Comparison of ENCODE assay signal across 16 cellular contexts in the genomic region with DNA sequence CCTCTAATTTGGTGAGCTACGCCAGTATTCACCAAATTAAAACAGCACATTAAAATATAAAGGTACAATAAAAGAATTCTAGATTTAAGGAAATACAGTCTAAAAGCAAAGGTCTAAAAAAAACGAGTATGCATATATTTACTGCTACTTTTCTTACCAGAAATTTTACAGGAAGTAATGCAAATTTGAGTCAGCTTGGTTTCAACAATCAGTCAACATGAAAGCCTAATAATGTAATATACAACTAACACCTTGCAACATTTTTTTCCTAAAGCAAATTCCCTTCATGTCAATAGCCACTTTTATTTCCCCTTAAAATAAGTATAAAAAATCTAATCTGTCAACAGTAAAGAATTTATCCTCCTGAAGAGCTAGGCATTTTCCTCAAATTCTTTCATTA. TPM values are rescaled to one million over a fixed set of nuclear protein-coding genes. Genes with fewer than 3 reads are reported as not detected.
DNase-seq lines count a peak whose midpoint lies in the region; ATAC-seq and TF ChIP-seq lines count a peak whose summit lies in the region.
"Had no signal": no experiment of that assay in that cellular context is flagged by ENCODE, and none has a peak within 500 bp of the region (broad histone marks: within the 10 kb centered on the region; RNA-seq: fewer than 3 reads in every experiment).

No MANE protein-coding gene starts in this region.

- TF ChIP-seq CTCF in PC-3 (conservative IDR thresholded peaks at IDR 0.05; ENCODE audit: low read depth, low read length) (no peak), stomach (IDR thresholded peaks at IDR 0.05) (no peak), osteoblast (IDR thresholded peaks at IDR 0.05; ENCODE audit: extremely low read depth, low read depth, low read length) (no peak)

- POLR2A ChIA-PET in PC-3 (lab: Charles Lee; ENCODE audit: unreplicated experiment): interaction anchor here (0.6 to 1.0 kb wide), 2 partner anchors 9 to 116 kb away, joined by 3 read pairs; no protein-coding TSS in a partner anchor

- H3K9me3 Mint-ChIP-seq in activated T-cell treated with anti-CD3 and anti-CD28 coated beads, Interleukin-2, amount 50 U/mL, for 24 hours: no peaks in the 10 kb centered on the region
- H3K9me3 Mint-ChIP-seq in central memory CD8-positive, alpha-beta T cell: no peaks in the 10 kb centered on the region
- H3K9me3 Mint-ChIP-seq: H9, type B pancreatic cell had no signal

- 46 to 60% (median 51%) methylated on average over 2 of the region's 2 CpGs for WGBS in stomach, 5 donors
- 68 to 70% methylated on average over 2 of the region's 2 CpGs for WGBS in aorta, 2 donors

- no peaks in the 10 kb centered on the region for H3F3A ChIP-seq in PC-3 (ENCODE audit: low read length, unreplicated experiment)

- no peak for TF ChIP-seq EP300 in stomach (IDR thresholded peaks at IDR 0.05)

- H3K9me2 ChIP-seq in PC-3 (replicated peaks; ENCODE audit: low read length): no peaks in the 10 kb centered on the region

- H3K9ac ChIP-seq in PC-3 (ENCODE audit: low read length): no peak overlapping the region

- peaks cover 68% of the 10 kb centered on the region for H3K36me3 Mint-ChIP-seq in activated T-cell treated with anti-CD3 and anti-CD28 coated beads, Interleukin-2, amount 50 U/mL, for 24 hours (ENCODE audit: low read depth)
- H3K36me3 Mint-ChIP-seq in central memory CD8-positive, alpha-beta T cell (ENCODE audit: insufficient read depth): peaks cover 15% of the 10 kb centered on the region

- H3K4me1 Mint-ChIP-seq in activated T-cell treated with anti-CD3 and anti-CD28 coated beads, Interleukin-2, amount 50 U/mL, for 24 hours (ENCODE audit: low read depth): peaks cover 86% of the 10 kb centered on the region
- peaks cover 73% of the 10 kb centered on the region for H3K4me1 Mint-ChIP-seq in central memory CD8-positive, alpha-beta T cell

- H3K4me1 ChIP-seq in PC-3 (ENCODE audit: insufficient read depth, low read length) (peaks cover 26% of the 10 kb centered on the region), stomach (peaks cover 80 to 100% (median 90%) of the 10 kb centered on the region in 4 donors), aorta (ENCODE audit: control insufficient read depth in 1 of 2, insufficient read depth in 2 of 2, low read length in 2 of 2) (peaks cover 2 to 6% of the 10 kb centered on the region in 2 donors), osteoblast (ENCODE audit: insufficient read depth, low read length) (peaks cover 41% of the 10 kb centered on the region)

- no peak for TF ChIP-seq POLR2A in stomach (IDR thresholded peaks at IDR 0.05)

- peaks cover 100% of the 10 kb centered on the region for H3K79me2 ChIP-seq in PC-3 (ENCODE audit: low read length)
- H3K79me2 ChIP-seq in osteoblast (ENCODE audit: insufficient read depth, low read length): peaks cover 97% of the 10 kb centered on the region

- H3K4me2 ChIP-seq in PC-3 (ENCODE audit: low read length): peak overlapping the region; percentile 16
- no peak overlapping the region for H3K4me2 ChIP-seq in osteoblast (ENCODE audit: insufficient read depth, low read length)

- H3K27me3 Mint-ChIP-seq in activated T-cell treated with anti-CD3 and anti-CD28 coated beads, Interleukin-2, amount 50 U/mL, for 24 hours: no peaks in the 10 kb centered on the region
- H3K27me3 Mint-ChIP-seq in central memory CD8-positive, alpha-beta T cell: no peaks in the 10 kb centered on the region
- H3K27me3 Mint-ChIP-seq: type B pancreatic cell had no signal

- no peaks in the 10 kb centered on the region for H3K9me3 ChIP-seq in PC-3 (ENCODE audit: low read length)
- H3K9me3 ChIP-seq in stomach: no peaks in the 10 kb centered on the region
- H3K9me3 ChIP-seq in aorta (ENCODE audit: control insufficient read depth, low read length): no peaks in the 10 kb centered on the region
- no peaks in the 10 kb centered on the region for H3K9me3 ChIP-seq in osteoblast (ENCODE audit: low read depth, low read length)
- H3K9me3 ChIP-seq: colonic mucosa had no signal

- H3K27ac ChIP-seq in PC-3 (ENCODE audit: low read length) (no peak overlapping the region), stomach (peak overlapping the region in 4 of 5 donors; percentile 5 to 99 (median 54)), aorta (ENCODE audit: low read depth in 1 of 2, low read length in 2 of 2) (no peak overlapping the region), osteoblast (ENCODE audit: low read depth, low read length) (no peak overlapping the region)
- H3K27ac ChIP-seq: WERI-Rb-1 had no signal

- intact Hi-C loops in PC-3 (cut with micrococcal nuclease): no loop called here
- intact Hi-C loops in stomach (cut with DNase I; ENCODE audit: low total_unique reads): no loop called here
- intact Hi-C loops in aorta (cut with DNase I): loop anchor here (5.0 kb wide), 1 partner anchor 36 kb away; no protein-coding TSS in a partner anchor

- H3K4me3 Mint-ChIP-seq in activated T-cell treated with anti-CD3 and anti-CD28 coated beads, Interleukin-2, amount 50 U/mL, for 24 hours: peak overlapping the region; percentile 77
- peak overlapping the region; percentile 67 for H3K4me3 Mint-ChIP-seq in central memory CD8-positive, alpha-beta T cell
- H3K4me3 Mint-ChIP-seq: H9, type B pancreatic cell had no signal

- ATAC-seq in PC-3 (no peak), aorta (ENCODE audit: low FRiP score) (no peak), HG03378 (IDR thresholded peaks at IDR 0.05; ENCODE audit: unreplicated experiment) (no peak)
- ATAC-seq in central memory CD8-positive, alpha-beta T cell (replicated peaks; ENCODE audit: extremely low read depth, poor library complexity, severe bottlenecking): no peak

- no peak overlapping the region for H3K4me3 ChIP-seq in PC-3 (ENCODE audit: low read length)
- H3K4me3 ChIP-seq in stomach: no peak overlapping the region
- H3K4me3 ChIP-seq in aorta (ENCODE audit: low read length in 2 of 2): no peak overlapping the region
- H3K4me3 ChIP-seq in osteoblast (ENCODE audit: insufficient read depth, low read length): no peak overlapping the region
- H3K4me3 ChIP-seq: colonic mucosa had no signal

- BruUV-seq in PC-3 (replicated peaks; lab: Mats Ljungman, UMichigan): no TSS peak

- H3K27ac Mint-ChIP-seq in activated T-cell treated with anti-CD3 and anti-CD28 coated beads, Interleukin-2, amount 50 U/mL, for 24 hours: peak overlapping the region; percentile 85
- peak overlapping the region; percentile 97 for H3K27ac Mint-ChIP-seq in central memory CD8-positive, alpha-beta T cell (ENCODE audit: low read depth)

- H2AFZ ChIP-seq in PC-3 (ENCODE audit: low read length): no peak overlapping the region
- H2AFZ ChIP-seq in osteoblast (ENCODE audit: low read length): no peak overlapping the region

- H4K20me1 ChIP-seq in PC-3 (ENCODE audit: low read length): peaks cover 80% of the 10 kb centered on the region
- H4K20me1 ChIP-seq in osteoblast (ENCODE audit: insufficient read depth, low read length): peaks cover 79% of the 10 kb centered on the region

- CTCF ChIA-PET in PC-3 (lab: Charles Lee): interaction anchor here (0.7 kb wide), 1 partner anchor 9 kb away, joined by 3 read pairs; no protein-coding TSS in a partner anchor

- H3K27me3 ChIP-seq in PC-3 (ENCODE audit: low read length) (no peaks in the 10 kb centered on the region), stomach (no peaks in the 10 kb centered on the region), aorta (ENCODE audit: control insufficient read depth in 1 of 2, insufficient read depth in 2 of 2, low read length in 1 of 2) (no peaks in the 10 kb centered on the region), osteoblast (ENCODE audit: insufficient read depth, low read length) (no peaks in the 10 kb centered on the region)
- H3K27me3 ChIP-seq: colonic mucosa had no signal

- H3K36me3 ChIP-seq in PC-3 (ENCODE audit: low read depth, low read length) (peaks cover 8% of the 10 kb centered on the region; the same call in 1 of the 2 replicates), stomach (no peaks in the 10 kb centered on the region), aorta (ENCODE audit: control insufficient read depth in 1 of 2, insufficient read depth in 2 of 2, low read length in 1 of 2) (no peaks in the 10 kb centered on the region), osteoblast (ENCODE audit: insufficient read depth, low read length) (peaks cover 6% of the 10 kb centered on the region)
- H3K36me3 ChIP-seq: colonic mucosa had no signal

- no peak for DNase-seq in activated T-cell treated with anti-CD3 and anti-CD28 coated beads, Interleukin-2, amount 50 U/mL, for 24 hours
- DNase-seq in activated T-cell treated with anti-CD3 and anti-CD28 coated beads for 4 hours: no peak
- DNase-seq in PC-3: no peak
- no peak for DNase-seq in central memory CD8-positive, alpha-beta T cell (ENCODE audit: low spot score in 2 of 2)
- no peak for DNase-seq in stomach
- no peak for DNase-seq in aorta
- no peak for DNase-seq in osteoblast (ENCODE audit: insufficient read length, low spot score, missing footprints)
- DNase-seq: activated gamma-delta T cell, colonic mucosa, H9, NCI-H1694 treated with DMSO at 0.1 percent for 48 hours, NCI-H69, Right ventricle myocardium superior, WERI-Rb-1 had no signal

RNA-seq across cellular contexts. Expression of a gene that starts 11.9 kb away (rescaled TPM):
- total RNA-seq in PC-3 (2014; rRNA removed) (335 and 340 TPM in 2 replicates), stomach (100 to 1,000 TPM in 3 of 5 donors, 10 to 100 TPM in 2; 81.7 to 330 (median 218) TPM), aorta (100 to 1,000 TPM; 230 to 244 TPM), osteoblast (539 and 568 TPM in 2 replicates)
- polyA plus RNA-seq in stomach (100 to 1,000 TPM in 2 of 3 donors, 10 to 100 TPM in 1; 78.6 to 182 (median 153) TPM), aorta (100 to 1,000 TPM in 1 of 2 donors, 10 to 100 TPM in 1; 72.0 to 147 TPM)

Comparison
In these comparisons a context has a peak if more than half of its experiments do, and no peak if none do; other contexts are left out.
1. H3K27ac ChIP-seq: peak in stomach (4 of 5); none in PC-3 (single experiment), aorta (0 of 2) and osteoblast (single experiment).
2. intact Hi-C loops: an anchor here in aorta (5.0 kb wide); none called in PC-3 and stomach.